1 cellular context compared by ENCODE assay signal in the genomic region with DNA sequence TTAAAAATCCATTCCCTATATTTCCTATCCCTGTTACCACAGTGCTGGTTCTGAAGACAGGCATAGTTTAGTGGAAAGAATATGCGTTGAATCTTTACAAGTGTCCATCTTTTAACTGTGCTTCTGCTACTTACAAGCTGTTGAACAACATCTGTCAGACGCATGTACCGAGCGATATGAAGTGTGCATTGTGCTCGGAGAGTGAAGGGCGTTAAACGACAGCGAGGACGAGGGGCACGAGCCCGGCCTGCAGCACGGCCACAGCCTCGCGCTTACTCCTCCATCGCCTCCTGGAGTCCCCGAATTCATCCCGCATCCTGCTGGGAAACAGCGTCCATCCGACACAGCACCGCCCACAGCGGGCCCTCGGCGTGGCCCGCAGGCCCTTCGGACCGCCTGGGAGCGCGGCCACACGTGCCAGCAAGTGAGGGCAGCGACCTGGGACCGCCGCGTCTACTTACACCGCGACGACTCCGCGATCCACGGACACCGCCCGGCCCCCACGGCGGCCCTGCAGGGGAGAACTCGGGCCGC.
A peak's percentile ranks its signal among the peaks of the same experiment; 100 is the strongest.
TF ChIP-seq lines count a peak whose summit lies in the region.

No MANE protein-coding gene starts in this region.

TF ChIP-seq in HepG2, 621 proteins besides CTCF, POLR2A, EP300 and RAD21 (continued from another document and continues in another):
- TF ChIP-seq, protein P1, sequence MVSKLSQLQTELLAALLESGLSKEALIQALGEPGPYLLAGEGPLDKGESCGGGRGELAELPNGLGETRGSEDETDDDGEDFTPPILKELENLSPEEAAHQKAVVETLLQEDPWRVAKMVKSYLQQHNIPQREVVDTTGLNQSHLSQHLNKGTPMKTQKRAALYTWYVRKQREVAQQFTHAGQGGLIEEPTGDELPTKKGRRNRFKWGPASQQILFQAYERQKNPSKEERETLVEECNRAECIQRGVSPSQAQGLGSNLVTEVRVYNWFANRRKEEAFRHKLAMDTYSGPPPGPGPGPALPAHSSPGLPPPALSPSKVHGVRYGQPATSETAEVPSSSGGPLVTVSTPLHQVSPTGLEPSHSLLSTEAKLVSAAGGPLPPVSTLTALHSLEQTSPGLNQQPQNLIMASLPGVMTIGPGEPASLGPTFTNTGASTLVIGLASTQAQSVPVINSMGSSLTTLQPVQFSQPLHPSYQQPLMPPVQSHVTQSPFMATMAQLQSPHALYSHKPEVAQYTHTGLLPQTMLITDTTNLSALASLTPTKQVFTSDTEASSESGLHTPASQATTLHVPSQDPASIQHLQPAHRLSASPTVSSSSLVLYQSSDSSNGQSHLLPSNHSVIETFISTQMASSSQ (IDR thresholded peaks at IDR 0.05; ENCODE audit: low read depth): no peak
- TF ChIP-seq, protein P1 (CRISPR knock-in tag; IDR thresholded peaks at IDR 0.05; ENCODE audit: borderline replicate concordance): no peak
- TF ChIP-seq, protein P2, sequence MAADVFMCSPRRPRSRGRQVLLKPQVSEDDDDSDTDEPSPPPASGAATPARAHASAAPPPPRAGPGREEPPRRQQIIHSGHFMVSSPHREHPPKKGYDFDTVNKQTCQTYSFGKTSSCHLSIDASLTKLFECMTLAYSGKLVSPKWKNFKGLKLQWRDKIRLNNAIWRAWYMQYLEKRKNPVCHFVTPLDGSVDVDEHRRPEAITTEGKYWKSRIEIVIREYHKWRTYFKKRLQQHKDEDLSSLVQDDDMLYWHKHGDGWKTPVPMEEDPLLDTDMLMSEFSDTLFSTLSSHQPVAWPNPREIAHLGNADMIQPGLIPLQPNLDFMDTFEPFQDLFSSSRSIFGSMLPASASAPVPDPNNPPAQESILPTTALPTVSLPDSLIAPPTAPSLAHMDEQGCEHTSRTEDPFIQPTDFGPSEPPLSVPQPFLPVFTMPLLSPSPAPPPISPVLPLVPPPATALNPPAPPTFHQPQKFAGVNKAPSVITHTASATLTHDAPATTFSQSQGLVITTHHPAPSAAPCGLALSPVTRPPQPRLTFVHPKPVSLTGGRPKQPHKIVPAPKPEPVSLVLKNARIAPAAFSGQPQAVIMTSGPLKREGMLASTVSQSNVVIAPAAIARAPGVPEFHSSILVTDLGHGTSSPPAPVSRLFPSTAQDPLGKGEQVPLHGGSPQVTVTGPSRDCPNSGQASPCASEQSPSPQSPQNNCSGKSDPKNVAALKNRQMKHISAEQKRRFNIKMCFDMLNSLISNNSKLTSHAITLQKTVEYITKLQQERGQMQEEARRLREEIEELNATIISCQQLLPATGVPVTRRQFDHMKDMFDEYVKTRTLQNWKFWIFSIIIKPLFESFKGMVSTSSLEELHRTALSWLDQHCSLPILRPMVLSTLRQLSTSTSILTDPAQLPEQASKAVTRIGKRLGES (CRISPR knock-in tag; IDR thresholded peaks at IDR 0.05; ENCODE audit: borderline replicate concordance): 0 out of 2 replicates have a peak, but pooled peaks have one; percentile 4
- TF ChIP-seq, protein P3, sequence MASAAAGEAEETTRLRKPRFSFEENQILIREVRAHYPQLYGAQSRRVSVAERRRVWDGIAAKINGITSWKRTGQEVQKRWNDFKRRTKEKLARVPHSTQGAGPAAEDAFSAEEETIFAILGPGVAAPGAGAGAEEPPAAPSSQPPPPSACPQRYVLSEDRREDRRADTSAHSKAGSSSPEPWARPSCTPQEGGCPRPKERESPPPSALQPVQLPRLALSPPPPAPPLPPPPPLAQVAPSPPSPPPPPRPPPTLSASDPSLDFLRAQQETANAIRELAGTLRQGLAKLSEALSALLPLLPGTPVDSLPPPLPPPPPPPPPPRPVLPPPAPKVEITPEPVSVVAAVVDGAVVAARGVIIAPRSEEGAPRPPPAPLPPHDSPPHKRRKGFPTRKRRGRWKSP (CRISPR knock-in tag; IDR thresholded peaks at IDR 0.05): no peak
- no peak for TF ChIP-seq ZNF431 (CRISPR knock-in tag; IDR thresholded peaks at IDR 0.05; ENCODE audit: borderline replicate concordance, low read depth)
- TF ChIP-seq NFKBIZ (CRISPR knock-in tag; IDR thresholded peaks at IDR 0.05): no peak
- no peak for TF ChIP-seq ZNF296 (CRISPR knock-in tag; conservative IDR thresholded peaks at IDR 0.05)
- no peak for TF ChIP-seq ZNF383 (CRISPR knock-in tag; IDR thresholded peaks at IDR 0.05; ENCODE audit: borderline replicate concordance)
- no peak; the same call in 1 of the 2 replicates for TF ChIP-seq ZNF160 (CRISPR knock-in tag; IDR thresholded peaks at IDR 0.05)
- no peak for TF ChIP-seq SP1 (IDR thresholded peaks at IDR 0.05)
- TF ChIP-seq SP1 (CRISPR knock-in tag; IDR thresholded peaks at IDR 0.05): no peak
- TF ChIP-seq, protein P4, sequence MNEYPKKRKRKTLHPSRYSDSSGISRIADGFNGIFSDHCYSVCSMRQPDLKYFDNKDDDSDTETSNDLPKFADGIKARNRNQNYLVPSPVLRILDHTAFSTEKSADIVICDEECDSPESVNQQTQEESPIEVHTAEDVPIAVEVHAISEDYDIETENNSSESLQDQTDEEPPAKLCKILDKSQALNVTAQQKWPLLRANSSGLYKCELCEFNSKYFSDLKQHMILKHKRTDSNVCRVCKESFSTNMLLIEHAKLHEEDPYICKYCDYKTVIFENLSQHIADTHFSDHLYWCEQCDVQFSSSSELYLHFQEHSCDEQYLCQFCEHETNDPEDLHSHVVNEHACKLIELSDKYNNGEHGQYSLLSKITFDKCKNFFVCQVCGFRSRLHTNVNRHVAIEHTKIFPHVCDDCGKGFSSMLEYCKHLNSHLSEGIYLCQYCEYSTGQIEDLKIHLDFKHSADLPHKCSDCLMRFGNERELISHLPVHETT (CRISPR knock-in tag; conservative IDR thresholded peaks at IDR 0.05): no peak
- TF ChIP-seq, protein P5, sequence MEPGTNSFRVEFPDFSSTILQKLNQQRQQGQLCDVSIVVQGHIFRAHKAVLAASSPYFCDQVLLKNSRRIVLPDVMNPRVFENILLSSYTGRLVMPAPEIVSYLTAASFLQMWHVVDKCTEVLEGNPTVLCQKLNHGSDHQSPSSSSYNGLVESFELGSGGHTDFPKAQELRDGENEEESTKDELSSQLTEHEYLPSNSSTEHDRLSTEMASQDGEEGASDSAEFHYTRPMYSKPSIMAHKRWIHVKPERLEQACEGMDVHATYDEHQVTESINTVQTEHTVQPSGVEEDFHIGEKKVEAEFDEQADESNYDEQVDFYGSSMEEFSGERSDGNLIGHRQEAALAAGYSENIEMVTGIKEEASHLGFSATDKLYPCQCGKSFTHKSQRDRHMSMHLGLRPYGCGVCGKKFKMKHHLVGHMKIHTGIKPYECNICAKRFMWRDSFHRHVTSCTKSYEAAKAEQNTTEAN (CRISPR knock-in tag; conservative IDR thresholded peaks at IDR 0.05): 0 out of 2 replicates have a peak, but pooled peaks have one; percentile 22
- TF ChIP-seq KDM2A (CRISPR knock-in tag; IDR thresholded peaks at IDR 0.05; ENCODE audit: borderline replicate concordance, low read depth): no peak
- TF ChIP-seq, protein P6, sequence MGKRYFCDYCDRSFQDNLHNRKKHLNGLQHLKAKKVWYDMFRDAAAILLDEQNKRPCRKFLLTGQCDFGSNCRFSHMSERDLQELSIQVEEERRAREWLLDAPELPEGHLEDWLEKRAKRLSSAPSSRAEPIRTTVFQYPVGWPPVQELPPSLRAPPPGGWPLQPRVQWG (CRISPR knock-in tag; IDR thresholded peaks at IDR 0.05; ENCODE audit: borderline replicate concordance, low read depth): no peak
- TF ChIP-seq TGIF2 (CRISPR knock-in tag; IDR thresholded peaks at IDR 0.05): 0 out of 2 replicates have a peak, but pooled peaks have one; percentile 14
- peak; percentile 51; the same call in 1 of the 2 replicates for TF ChIP-seq ZNF30 (CRISPR knock-in tag; IDR thresholded peaks at IDR 0.05)
- peak; percentile 5; the same call in 1 of the 2 replicates for TF ChIP-seq ZNF451 (CRISPR knock-in tag; IDR thresholded peaks at IDR 0.05)
- no peak for TF ChIP-seq SMAD3 (CRISPR knock-in tag; IDR thresholded peaks at IDR 0.05)
- TF ChIP-seq, protein P7, sequence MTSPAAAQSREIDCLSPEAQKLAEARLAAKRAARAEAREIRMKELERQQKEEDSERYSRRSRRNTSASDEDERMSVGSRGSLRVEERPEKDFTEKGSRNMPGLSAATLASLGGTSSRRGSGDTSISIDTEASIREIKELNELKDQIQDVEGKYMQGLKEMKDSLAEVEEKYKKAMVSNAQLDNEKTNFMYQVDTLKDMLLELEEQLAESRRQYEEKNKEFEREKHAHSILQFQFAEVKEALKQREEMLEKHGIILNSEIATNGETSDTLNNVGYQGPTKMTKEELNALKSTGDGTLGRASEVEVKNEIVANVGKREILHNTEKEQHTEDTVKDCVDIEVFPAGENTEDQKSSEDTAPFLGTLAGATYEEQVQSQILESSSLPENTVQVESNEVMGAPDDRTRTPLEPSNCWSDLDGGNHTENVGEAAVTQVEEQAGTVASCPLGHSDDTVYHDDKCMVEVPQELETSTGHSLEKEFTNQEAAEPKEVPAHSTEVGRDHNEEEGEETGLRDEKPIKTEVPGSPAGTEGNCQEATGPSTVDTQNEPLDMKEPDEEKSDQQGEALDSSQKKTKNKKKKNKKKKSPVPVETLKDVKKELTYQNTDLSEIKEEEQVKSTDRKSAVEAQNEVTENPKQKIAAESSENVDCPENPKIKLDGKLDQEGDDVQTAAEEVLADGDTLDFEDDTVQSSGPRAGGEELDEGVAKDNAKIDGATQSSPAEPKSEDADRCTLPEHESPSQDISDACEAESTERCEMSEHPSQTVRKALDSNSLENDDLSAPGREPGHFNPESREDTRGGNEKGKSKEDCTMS (CRISPR knock-in tag; conservative IDR thresholded peaks at IDR 0.05): no peak
- TF ChIP-seq, protein P8, sequence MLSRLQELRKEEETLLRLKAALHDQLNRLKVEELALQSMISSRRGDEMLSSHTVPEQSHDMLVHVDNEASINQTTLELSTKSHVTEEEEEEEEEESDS (CRISPR knock-in tag; IDR thresholded peaks at IDR 0.05; ENCODE audit: borderline replicate concordance): no peak
- TF ChIP-seq, protein P9, sequence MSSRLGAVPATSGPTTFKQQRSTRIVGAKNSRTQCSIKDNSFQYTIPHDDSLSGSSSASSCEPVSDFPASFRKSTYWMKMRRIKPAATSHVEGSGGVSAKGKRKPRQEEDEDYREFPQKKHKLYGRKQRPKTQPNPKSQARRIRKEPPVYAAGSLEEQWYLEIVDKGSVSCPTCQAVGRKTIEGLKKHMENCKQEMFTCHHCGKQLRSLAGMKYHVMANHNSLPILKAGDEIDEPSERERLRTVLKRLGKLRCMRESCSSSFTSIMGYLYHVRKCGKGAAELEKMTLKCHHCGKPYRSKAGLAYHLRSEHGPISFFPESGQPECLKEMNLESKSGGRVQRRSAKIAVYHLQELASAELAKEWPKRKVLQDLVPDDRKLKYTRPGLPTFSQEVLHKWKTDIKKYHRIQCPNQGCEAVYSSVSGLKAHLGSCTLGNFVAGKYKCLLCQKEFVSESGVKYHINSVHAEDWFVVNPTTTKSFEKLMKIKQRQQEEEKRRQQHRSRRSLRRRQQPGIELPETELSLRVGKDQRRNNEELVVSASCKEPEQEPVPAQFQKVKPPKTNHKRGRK (CRISPR knock-in tag; IDR thresholded peaks at IDR 0.05): 0 out of 2 replicates have a peak, but pooled peaks have one; percentile 14
- no peak for TF ChIP-seq U2AF2 (IDR thresholded peaks at IDR 0.05; ENCODE audit: low read depth, low read length)
- TF ChIP-seq, protein P10, sequence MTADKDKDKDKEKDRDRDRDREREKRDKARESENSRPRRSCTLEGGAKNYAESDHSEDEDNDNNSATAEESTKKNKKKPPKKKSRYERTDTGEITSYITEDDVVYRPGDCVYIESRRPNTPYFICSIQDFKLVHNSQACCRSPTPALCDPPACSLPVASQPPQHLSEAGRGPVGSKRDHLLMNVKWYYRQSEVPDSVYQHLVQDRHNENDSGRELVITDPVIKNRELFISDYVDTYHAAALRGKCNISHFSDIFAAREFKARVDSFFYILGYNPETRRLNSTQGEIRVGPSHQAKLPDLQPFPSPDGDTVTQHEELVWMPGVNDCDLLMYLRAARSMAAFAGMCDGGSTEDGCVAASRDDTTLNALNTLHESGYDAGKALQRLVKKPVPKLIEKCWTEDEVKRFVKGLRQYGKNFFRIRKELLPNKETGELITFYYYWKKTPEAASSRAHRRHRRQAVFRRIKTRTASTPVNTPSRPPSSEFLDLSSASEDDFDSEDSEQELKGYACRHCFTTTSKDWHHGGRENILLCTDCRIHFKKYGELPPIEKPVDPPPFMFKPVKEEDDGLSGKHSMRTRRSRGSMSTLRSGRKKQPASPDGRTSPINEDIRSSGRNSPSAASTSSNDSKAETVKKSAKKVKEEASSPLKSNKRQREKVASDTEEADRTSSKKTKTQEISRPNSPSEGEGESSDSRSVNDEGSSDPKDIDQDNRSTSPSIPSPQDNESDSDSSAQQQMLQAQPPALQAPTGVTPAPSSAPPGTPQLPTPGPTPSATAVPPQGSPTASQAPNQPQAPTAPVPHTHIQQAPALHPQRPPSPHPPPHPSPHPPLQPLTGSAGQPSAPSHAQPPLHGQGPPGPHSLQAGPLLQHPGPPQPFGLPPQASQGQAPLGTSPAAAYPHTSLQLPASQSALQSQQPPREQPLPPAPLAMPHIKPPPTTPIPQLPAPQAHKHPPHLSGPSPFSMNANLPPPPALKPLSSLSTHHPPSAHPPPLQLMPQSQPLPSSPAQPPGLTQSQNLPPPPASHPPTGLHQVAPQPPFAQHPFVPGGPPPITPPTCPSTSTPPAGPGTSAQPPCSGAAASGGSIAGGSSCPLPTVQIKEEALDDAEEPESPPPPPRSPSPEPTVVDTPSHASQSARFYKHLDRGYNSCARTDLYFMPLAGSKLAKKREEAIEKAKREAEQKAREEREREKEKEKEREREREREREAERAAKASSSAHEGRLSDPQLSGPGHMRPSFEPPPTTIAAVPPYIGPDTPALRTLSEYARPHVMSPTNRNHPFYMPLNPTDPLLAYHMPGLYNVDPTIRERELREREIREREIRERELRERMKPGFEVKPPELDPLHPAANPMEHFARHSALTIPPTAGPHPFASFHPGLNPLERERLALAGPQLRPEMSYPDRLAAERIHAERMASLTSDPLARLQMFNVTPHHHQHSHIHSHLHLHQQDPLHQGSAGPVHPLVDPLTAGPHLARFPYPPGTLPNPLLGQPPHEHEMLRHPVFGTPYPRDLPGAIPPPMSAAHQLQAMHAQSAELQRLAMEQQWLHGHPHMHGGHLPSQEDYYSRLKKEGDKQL (CRISPR knock-in tag; IDR thresholded peaks at IDR 0.05; ENCODE audit: low read depth): peak; percentile 17; the same call in 1 of the 2 replicates
- TF ChIP-seq SRY (CRISPR knock-in tag; IDR thresholded peaks at IDR 0.05): no peak
- TF ChIP-seq ESRRA (CRISPR knock-in tag; IDR thresholded peaks at IDR 0.05; ENCODE audit: low read depth): no peak; the same call in 1 of the 2 replicates
- peak; percentile 35; the same call in 1 of the 2 replicates for TF ChIP-seq ZNF83 (CRISPR knock-in tag; IDR thresholded peaks at IDR 0.05; ENCODE audit: borderline replicate concordance)
- no peak; the same call in 1 of the 2 replicates for TF ChIP-seq ZNF747 (CRISPR knock-in tag; IDR thresholded peaks at IDR 0.05; ENCODE audit: borderline replicate concordance)
- no peak for TF ChIP-seq POGZ (CRISPR knock-in tag; IDR thresholded peaks at IDR 0.05)
- TF ChIP-seq ETV6 (CRISPR knock-in tag; conservative IDR thresholded peaks at IDR 0.05): no peak; the same call in 1 of the 2 replicates
